ENCODE assay signal across 38 cellular contexts in the genomic region with DNA sequence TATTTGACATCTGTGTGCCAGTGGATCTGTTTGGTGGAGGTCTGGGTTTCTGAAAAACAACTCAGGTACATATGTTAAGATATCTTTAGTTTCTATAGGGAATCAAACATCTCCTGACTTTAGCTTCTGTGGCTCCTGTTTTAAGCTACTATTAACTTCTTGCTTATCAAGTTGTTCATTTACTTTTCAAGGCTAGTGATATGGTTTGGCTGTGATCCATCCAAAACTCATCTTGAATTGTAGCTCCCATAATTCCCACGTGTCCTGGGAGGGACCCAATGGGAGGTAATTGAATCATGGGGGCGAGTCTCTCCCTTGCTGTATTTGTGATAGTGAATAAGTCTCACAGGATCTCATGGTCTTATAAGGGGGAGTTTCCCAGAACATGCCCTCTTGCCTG. TPM values are rescaled to one million over a fixed set of nuclear protein-coding genes. Genes with fewer than 3 reads are reported as not detected.
"Had no signal": no experiment of that assay in that cellular context is flagged by ENCODE, and none has a peak within 500 bp of the region (broad histone marks: within the 10 kb centered on the region; RNA-seq: fewer than 3 reads in every experiment).

No MANE protein-coding gene starts in this region.

- H3K27me3 ChIP-seq: adrenal gland, breast epithelium, cardiac muscle cell, esophagus squamous epithelium, gastroesophageal sphincter had no signal

- H3K36me3 Mint-ChIP-seq: activated naive CD8-positive, alpha-beta T cell treated with anti-CD3 and anti-CD28 coated beads for 36 hours; brain had no signal

- H3K4me1 ChIP-seq: adrenal gland, breast epithelium had no signal

- H3K4me3 ChIP-seq: adrenal gland, breast epithelium, cardiac muscle cell, esophagus squamous epithelium, gastroesophageal sphincter had no signal

- H3K36me3 ChIP-seq: adrenal gland, breast epithelium, cardiac muscle cell, esophagus squamous epithelium, gastroesophageal sphincter, WERI-Rb-1 had no signal

- H3K27ac Mint-ChIP-seq: activated B cell treated with CpG ODN at 0.5 μM for 24 hours; activated CD8-positive, alpha-beta T cell treated with anti-CD3 and anti-CD28 coated beads for 36 hours; activated naive CD8-positive, alpha-beta T cell treated with anti-CD3 and anti-CD28 coated beads for 36 hours; activated naive CD8-positive, alpha-beta T cell treated with anti-CD3 and anti-CD28 coated beads, Interleukin-2, amount 50 U/mL, for 24 hours; activated T-helper 17 cell treated with anti-CD3 and anti-CD28 coated beads, Interleukin-2, amount 50 U/mL, for 72 hours; brain; T-helper 17 cell; T-helper 2 cell treated with Interferon-gamma antibody and Interleukin-4, amounts not matched to agents 5 μg/mL and 100 μg/mL, for 36 hours had no signal

- ATAC-seq: activated CD4-positive, CD25-positive, alpha-beta regulatory T cell treated with anti-CD3 and anti-CD28 coated beads, Interleukin-2, amount 50 U/mL, for 24 hours; activated CD8-positive, alpha-beta T cell treated with anti-CD3 and anti-CD28 coated beads for 36 hours; activated naive CD8-positive, alpha-beta T cell treated with anti-CD3 and anti-CD28 coated beads, Interleukin-2, amount 50 U/mL, for 24 hours; activated T-cell treated with anti-CD3 and anti-CD28 coated beads, Interleukin-2, amount 50 U/mL, for 4 hours; activated T-helper 17 cell treated with anti-CD3 and anti-CD28 coated beads, Interleukin-2, amount 50 U/mL, for 72 hours; gastroesophageal sphincter; T-helper 17 cell had no signal

- DNase-seq: activated B cell treated with CpG ODN at 0.5 μM for 24 hours; activated CD4-positive, alpha-beta T cell treated with anti-CD3 and anti-CD28 coated beads for 48 hours; activated CD4-positive, alpha-beta T cell treated with anti-CD3 and anti-CD28 coated beads, Interleukin-2, amount 50 U/mL, for 1 hour; activated CD4-positive, alpha-beta T cell treated with anti-CD3 and anti-CD28 coated beads, Interleukin-2, amount 50 U/mL, for 48 hours; activated CD8-positive, alpha-beta memory T cell treated with anti-CD3 and anti-CD28 coated beads for 24 hours; activated CD8-positive, alpha-beta T cell treated with anti-CD3 and anti-CD28 coated beads for 36 hours; activated effector memory CD4-positive, alpha-beta T cell treated with Interleukin-2 at 50 U/mL for 16 hours; activated gamma-delta T cell treated with Interleukin-2 at 50 U/mL for 16 hours; activated naive CD4-positive, alpha-beta T cell treated with anti-CD3 and anti-CD28 coated beads, Interleukin-2, amount 50 U/mL, for 16 hours; activated naive CD4-positive, alpha-beta T cell treated with Interleukin-2 at 50 U/mL for 16 hours; activated naive CD8-positive, alpha-beta T cell treated with anti-CD3 and anti-CD28 coated beads for 36 hours; activated naive CD8-positive, alpha-beta T cell treated with anti-CD3 and anti-CD28 coated beads, Interleukin-2, amount 50 U/mL, for 24 hours; activated T-cell treated with anti-CD3 and anti-CD28 coated beads, Interleukin-2, amount 50 U/mL, for 4 hours; amygdala; aorta; central memory CD4-positive, alpha-beta T cell; cerebellar nuclear complex; cortex of kidney; dermis blood vessel endothelial cell; effector CD8-positive, alpha-beta T cell; esophagus squamous epithelium; foreskin melanocyte; head of caudate nucleus; T-helper 1 cell; T-helper 17 cell; T1000; WERI-Rb-1 had no signal

- H3K9me3 Mint-ChIP-seq: activated B cell treated with CpG ODN at 0.5 μM for 24 hours; activated CD8-positive, alpha-beta T cell treated with anti-CD3 and anti-CD28 coated beads for 36 hours; activated naive CD8-positive, alpha-beta T cell treated with anti-CD3 and anti-CD28 coated beads for 36 hours; activated naive CD8-positive, alpha-beta T cell treated with anti-CD3 and anti-CD28 coated beads, Interleukin-2, amount 50 U/mL, for 24 hours; activated T-cell treated with anti-CD3 and anti-CD28 coated beads, Interleukin-2, amount 50 U/mL, for 4 hours; activated T-helper 17 cell treated with anti-CD3 and anti-CD28 coated beads, Interleukin-2, amount 50 U/mL, for 72 hours; brain; T-helper 2 cell treated with Interferon-gamma antibody and Interleukin-4, amounts not matched to agents 5 μg/mL and 100 μg/mL, for 36 hours had no signal

- FAIRE-seq: endometrium, endothelial cell of umbilical vein had no signal

- H3K9me3 ChIP-seq: adrenal gland, breast epithelium, esophagus squamous epithelium, gastroesophageal sphincter had no signal

- H3K27ac ChIP-seq: adrenal gland, breast epithelium, cardiac muscle cell, epithelial cell of prostate, esophagus squamous epithelium, gastroesophageal sphincter, WERI-Rb-1 had no signal

RNA-seq across cellular contexts. Expression of a gene that starts 41.4 kb away (rescaled TPM):
- total RNA-seq: activated CD8-positive, alpha-beta T cell treated with anti-CD3 and anti-CD28 coated beads for 36 hours; cardiac muscle cell had no signal
- polyA plus RNA-seq: cardiac muscle cell had no signal
